9 cellular contexts compared by ENCODE assay signal in genomic region chr2:38835015-38835601, GRCh38. TPM values are rescaled to one million over a fixed set of nuclear protein-coding genes. Genes with fewer than 3 reads are reported as not detected.
A peak's percentile ranks its signal among the peaks of the same experiment; 100 is the strongest.
DNase-seq lines count a peak whose midpoint lies in the region; ATAC-seq, FAIRE-seq and TF ChIP-seq lines count a peak whose summit lies in the region.
"Had no signal": no experiment of that assay in that cellular context is flagged by ENCODE, and none has a peak within 500 bp of the region (broad histone marks: within the 10 kb centered on the region; RNA-seq: fewer than 3 reads in every experiment).

No MANE protein-coding gene starts in this region.

- peak; percentile 78 for FAIRE-seq in G401.6 (lab: Jason Lieb, UNC)

- H3K27me3 Mint-ChIP-seq in CD8-positive, alpha-beta T cell (ENCODE audit: low read depth), result no peaks in the 10 kb centered on the region
- no peaks in the 10 kb centered on the region for H3K27me3 Mint-ChIP-seq in CD8-positive, alpha-beta memory T cell

- no peaks in the 10 kb centered on the region for H3K79me2 ChIP-seq in mesendoderm (ENCODE audit: control insufficient read depth, insufficient read depth, low read length)

- no peaks in the 10 kb centered on the region for H3K9me3 Mint-ChIP-seq in CD8-positive, alpha-beta T cell
- H3K9me3 Mint-ChIP-seq in CD8-positive, alpha-beta memory T cell, result no peaks in the 10 kb centered on the region

- CTCF ChIA-PET in CD8-positive, alpha-beta T cell (lab: Charles Lee), result interaction anchor here (0.5 to 2.3 kb wide), 5 partner anchors 9 to 404 kb away, joined by 3 to 13 read pairs (median 3); no protein-coding TSS in a partner anchor
- CTCF ChIA-PET in CD8-positive, alpha-beta memory T cell (lab: Charles Lee), result interaction anchor here (1.1 kb wide), 1 partner anchor 126 kb away, joined by 4 read pairs; no protein-coding TSS in a partner anchor

- no peak overlapping the region for H3K27ac ChIP-seq in mesendoderm (ENCODE audit: low read depth, low read length)
- no peak overlapping the region for H3K27ac ChIP-seq in CD8-positive, alpha-beta T cell (ENCODE audit: low read depth, low read length)
- H3K27ac ChIP-seq in CD8-positive, alpha-beta memory T cell (ENCODE audit: low read depth, low read length), result no peak overlapping the region

- in situ Hi-C loops in astrocyte of the cerebellum (cut with HindIII; ENCODE audit: low sequenced_read_pairs), result no loop called here

- no peak overlapping the region for H3K4me2 ChIP-seq in mesendoderm (ENCODE audit: low read length)

- H2BK5ac ChIP-seq in mesendoderm (ENCODE audit: low read length), result no peak overlapping the region

- no peaks in the 10 kb centered on the region for H3K4me1 Mint-ChIP-seq in CD8-positive, alpha-beta T cell (ENCODE audit: low read depth)
- H3K4me1 Mint-ChIP-seq in CD8-positive, alpha-beta memory T cell, result no peaks in the 10 kb centered on the region

- intact Hi-C loops in CD8-positive, alpha-beta T cell (cut with DNase I, micrococcal nuclease), result loop anchor here in 1 of 2 experiments (2.0 kb wide), 1 partner anchor 254 kb away; no protein-coding TSS in a partner anchor

- peak; percentile 40 for TF ChIP-seq CTCF in astrocyte of the cerebellum (IDR thresholded peaks at IDR 0.05; ENCODE audit: low read depth, low read length, missing control alignments)
- no peak for TF ChIP-seq CTCF in CD8-positive, alpha-beta T cell (IDR thresholded peaks at IDR 0.05)

- no peak overlapping the region for H3K23ac ChIP-seq in mesendoderm (ENCODE audit: low read length)

- POLR2A ChIA-PET in CD8-positive, alpha-beta T cell (lab: Charles Lee), result no interaction called here
- POLR2A ChIA-PET in CD8-positive, alpha-beta memory T cell (lab: Charles Lee), result no interaction called here

- no peaks in the 10 kb centered on the region for H3K27me3 ChIP-seq in mesendoderm (ENCODE audit: insufficient read depth, low read length, poor library complexity)
- H3K27me3 ChIP-seq in CD8-positive, alpha-beta T cell (ENCODE audit: insufficient read depth, low read length), result no peaks in the 10 kb centered on the region
- H3K27me3 ChIP-seq in CD8-positive, alpha-beta memory T cell (ENCODE audit: insufficient read depth, low read length, poor library complexity, severe bottlenecking), result no peaks in the 10 kb centered on the region

- no peak overlapping the region for H3K9ac ChIP-seq in mesendoderm (ENCODE audit: low read length)

- H3K36me3 ChIP-seq in mesendoderm (ENCODE audit: control insufficient read depth, insufficient read depth, low read length), result peaks cover 1% of the 10 kb centered on the region
- no peaks in the 10 kb centered on the region for H3K36me3 ChIP-seq in CD8-positive, alpha-beta T cell (ENCODE audit: insufficient read depth, low read length)
- H3K36me3 ChIP-seq in CD8-positive, alpha-beta memory T cell (ENCODE audit: insufficient read depth, low read length), result no peaks in the 10 kb centered on the region

- H2BK15ac ChIP-seq in mesendoderm (replicated peaks; ENCODE audit: low read depth), result no peak overlapping the region

- no peak overlapping the region for H3K4me3 Mint-ChIP-seq in CD8-positive, alpha-beta T cell
- H3K4me3 Mint-ChIP-seq in CD8-positive, alpha-beta memory T cell, result no peak overlapping the region

- H3K18ac ChIP-seq in mesendoderm (ENCODE audit: low read length), result no peak overlapping the region

- H2BK120ac ChIP-seq in mesendoderm (ENCODE audit: low read depth, low read length), result no peak overlapping the region

- H3K4me1 ChIP-seq in mesendoderm (ENCODE audit: control insufficient read depth, low read depth, low read length), result no peaks in the 10 kb centered on the region
- no peaks in the 10 kb centered on the region for H3K4me1 ChIP-seq in CD8-positive, alpha-beta T cell (ENCODE audit: insufficient read depth, low read length)
- no peaks in the 10 kb centered on the region for H3K4me1 ChIP-seq in CD8-positive, alpha-beta memory T cell (ENCODE audit: insufficient read depth, low read length)

- no peak overlapping the region for H4K5ac ChIP-seq in mesendoderm (ENCODE audit: low read length)

- no peaks in the 10 kb centered on the region for H3K79me1 ChIP-seq in mesendoderm (ENCODE audit: low read length)

- no peak overlapping the region for H2AK5ac ChIP-seq in mesendoderm (ENCODE audit: low read length)

- no peak overlapping the region for H4K8ac ChIP-seq in mesendoderm (ENCODE audit: low read depth, low read length)

- no peak overlapping the region for H3K4ac ChIP-seq in mesendoderm (ENCODE audit: low read depth, low read length)

- ATAC-seq in CD8-positive, alpha-beta T cell, result no peak
- no peak for ATAC-seq in GM19035 (IDR thresholded peaks at IDR 0.05; ENCODE audit: unreplicated experiment)

- WGBS in mesendoderm (ENCODE audit: extremely low coverage, insufficient coverage, low lambda C conversion rate), result no CpG with 5 or more reads among the region's 1 CpG

- H3K56ac ChIP-seq in mesendoderm (ENCODE audit: low read length), result no peak overlapping the region

- no peak overlapping the region for H3K4me3 ChIP-seq in astrocyte of the cerebellum (ENCODE audit: low read depth, low read length)
- H3K4me3 ChIP-seq in mesendoderm (ENCODE audit: low read length), result no peak overlapping the region
- no peak overlapping the region for H3K4me3 ChIP-seq in CD8-positive, alpha-beta T cell (ENCODE audit: low read depth, low read length)
- no peak overlapping the region for H3K4me3 ChIP-seq in CD8-positive, alpha-beta memory T cell (ENCODE audit: low read length)

- H3K27ac Mint-ChIP-seq in CD8-positive, alpha-beta T cell, result no peak overlapping the region
- peak overlapping the region in 1 of 8 donors; percentile 55 for H3K27ac Mint-ChIP-seq in CD8-positive, alpha-beta memory T cell

- H3K36me3 Mint-ChIP-seq in CD8-positive, alpha-beta T cell, result peaks cover 51% of the 10 kb centered on the region
- peaks cover 0 to 48% (median 7%) of the 10 kb centered on the region in 3 donors for H3K36me3 Mint-ChIP-seq in CD8-positive, alpha-beta memory T cell

- no peaks in the 10 kb centered on the region for H3K9me3 ChIP-seq in CD8-positive, alpha-beta T cell (ENCODE audit: low read length)
- H3K9me3 ChIP-seq in CD8-positive, alpha-beta memory T cell (ENCODE audit: low read length), result no peaks in the 10 kb centered on the region

- peak; percentile 42 for DNase-seq in M059J (ENCODE audit: low read depth)
- no peak for DNase-seq in astrocyte of the cerebellum (ENCODE audit: low read depth)
- DNase-seq in mesendoderm, result peak; percentile 48
- no peak for DNase-seq in NCI-H187 treated with DMSO at 0.1 percent for 48 hours (lab: John Stamatoyannopoulos, UW)
- no peak for DNase-seq in CD8-positive, alpha-beta T cell
- DNase-seq in CD8-positive, alpha-beta memory T cell, result no peak
- DNase-seq: activated naive CD4-positive, alpha-beta T cell had no signal

RNA-seq across cellular contexts. Expression of gene DHX57, which starts 40.6 kb away (rescaled TPM):
- 5.6 and 12.3 TPM in 2 replicates for total RNA-seq in M059J (2014; rRNA removed; shearing (Covaris generic))
- 17.2 TPM for polyA plus RNA-seq in mesendoderm (2013, experiment 1 of 2)
- polyA plus RNA-seq in mesendoderm (2013, experiment 2 of 2), result 16.5 TPM
- total RNA-seq in CD8-positive, alpha-beta T cell, result 10 to 100 TPM; 19.7 to 20.1 TPM
- 10 to 100 TPM; 20.1 to 21.3 TPM for total RNA-seq in CD8-positive, alpha-beta memory T cell
- polyA plus RNA-seq in CD8-positive, alpha-beta memory T cell, result 7.1 TPM

RNA-seq across cellular contexts. Expression of gene MORN2, which starts 40.7 kb away (rescaled TPM):
- 30.6 and 34.7 TPM in 2 replicates for total RNA-seq in M059J (2014; rRNA removed; shearing (Covaris generic))
- polyA plus RNA-seq in mesendoderm (2013, experiment 1 of 2), result 20.2 TPM
- 18.6 TPM for polyA plus RNA-seq in mesendoderm (2013, experiment 2 of 2)
- total RNA-seq in CD8-positive, alpha-beta T cell, result 1 to 10 TPM; 5.7 to 6.8 TPM
- 10 to 100 TPM; 12.5 to 17.9 TPM for total RNA-seq in CD8-positive, alpha-beta memory T cell
- polyA plus RNA-seq in CD8-positive, alpha-beta memory T cell, result 4.6 TPM

RNA-seq across cellular contexts. Expression of gene ARHGEF33, which starts 54.6 kb away (rescaled TPM):
- 0.02 TPM in 1 of 2 replicates, not detected in the other for total RNA-seq in M059J (2014; rRNA removed; shearing (Covaris generic))
- polyA plus RNA-seq in mesendoderm (2013, experiment 1 of 2), result 0.25 TPM
- 0.29 TPM for polyA plus RNA-seq in mesendoderm (2013, experiment 2 of 2)
- not detected for total RNA-seq in CD8-positive, alpha-beta T cell
- total RNA-seq in CD8-positive, alpha-beta memory T cell, result under 1 TPM; 0.22 to 0.39 TPM
- not detected for polyA plus RNA-seq in CD8-positive, alpha-beta memory T cell

RNA-seq across cellular contexts. Expression of gene GEMIN6, which starts 57.1 kb away (rescaled TPM):
- total RNA-seq in M059J (2014; rRNA removed; shearing (Covaris generic)), result 20.5 and 20.7 TPM in 2 replicates
- polyA plus RNA-seq in mesendoderm (2013, experiment 1 of 2), result 16.9 TPM
- polyA plus RNA-seq in mesendoderm (2013, experiment 2 of 2), result 17.8 TPM
- total RNA-seq in CD8-positive, alpha-beta T cell, result 1 to 10 TPM; 2.3 TPM
- 10 to 100 TPM; 40.6 to 45.2 TPM for total RNA-seq in CD8-positive, alpha-beta memory T cell
- polyA plus RNA-seq in CD8-positive, alpha-beta memory T cell, result 11.9 TPM

Comparison
In these comparisons a context has a peak if more than half of its experiments do, and no peak if none do; other contexts are left out.
1. DNase-seq: peak in M059J (single experiment) and mesendoderm (single experiment); none in astrocyte of the cerebellum (single experiment), NCI-H187 treated with DMSO at 0.1 percent for 48 hours (single experiment), CD8-positive, alpha-beta T cell (0 of 7) and CD8-positive, alpha-beta memory T cell (0 of 5).